Comparison of ENCODE assay signal across 1 cellular context in the genomic region with DNA sequence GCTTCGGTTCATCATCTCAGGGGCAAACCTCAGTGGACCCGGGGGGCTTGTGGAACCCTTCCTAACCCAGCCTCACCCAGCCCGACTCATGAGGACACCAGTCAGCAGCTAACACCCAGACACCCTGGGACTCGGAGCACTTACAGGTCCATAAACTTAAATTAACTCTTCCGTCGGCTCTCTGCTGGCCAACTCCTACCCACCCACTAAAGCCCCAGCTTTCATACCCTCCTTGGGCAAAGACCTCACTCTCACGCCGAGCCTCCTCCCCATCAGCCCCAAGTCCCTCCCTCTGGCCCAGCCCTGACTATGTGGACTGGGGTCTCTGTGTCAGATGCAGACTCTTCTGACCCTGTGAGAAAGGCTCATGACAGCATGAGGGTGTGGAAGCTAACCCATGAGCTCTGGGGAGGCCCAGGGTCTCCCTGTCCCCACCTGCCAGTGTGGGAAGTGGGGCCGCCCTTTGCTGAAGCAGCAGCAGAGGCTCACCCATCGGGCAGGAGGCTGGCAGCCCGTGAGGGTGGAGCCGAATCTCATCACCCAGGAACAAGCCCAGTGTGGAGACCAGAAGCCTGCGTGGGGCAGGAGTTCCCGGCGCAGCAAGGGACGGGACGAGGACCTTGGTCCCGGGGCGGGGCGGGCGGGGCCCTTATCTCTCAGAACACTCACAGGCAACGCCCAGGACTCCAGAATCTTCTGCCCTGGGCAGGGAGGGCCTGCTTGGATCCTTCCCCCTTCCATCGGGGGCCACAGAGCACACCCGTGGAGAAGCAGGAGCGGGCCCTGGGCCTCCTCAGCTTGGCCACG.
TF ChIP-seq lines count a peak whose summit lies in the region.

No MANE protein-coding gene starts in this region.

TF ChIP-seq in K562, 482 proteins besides CTCF, POLR2A, EP300 and RAD21 (continues in another document):
- no peak for TF ChIP-seq MCM3 (IDR thresholded peaks at IDR 0.05)
- no peak for TF ChIP-seq SRF (CRISPR knock-in tag; IDR thresholded peaks at IDR 0.05)
- TF ChIP-seq SMC3 (conservative IDR thresholded peaks at IDR 0.05; ENCODE audit: insufficient read depth, low read depth, low read length) = no peak
- no peak for TF ChIP-seq TOE1 (IDR thresholded peaks at IDR 0.05; ENCODE audit: borderline replicate concordance)
- 0 out of 2 replicates have a peak, but pooled peaks have one; percentile 7 for TF ChIP-seq TOE1 (CRISPR knock-in tag; IDR thresholded peaks at IDR 0.05; ENCODE audit: borderline replicate concordance, low read depth)
- TF ChIP-seq, protein P1, sequence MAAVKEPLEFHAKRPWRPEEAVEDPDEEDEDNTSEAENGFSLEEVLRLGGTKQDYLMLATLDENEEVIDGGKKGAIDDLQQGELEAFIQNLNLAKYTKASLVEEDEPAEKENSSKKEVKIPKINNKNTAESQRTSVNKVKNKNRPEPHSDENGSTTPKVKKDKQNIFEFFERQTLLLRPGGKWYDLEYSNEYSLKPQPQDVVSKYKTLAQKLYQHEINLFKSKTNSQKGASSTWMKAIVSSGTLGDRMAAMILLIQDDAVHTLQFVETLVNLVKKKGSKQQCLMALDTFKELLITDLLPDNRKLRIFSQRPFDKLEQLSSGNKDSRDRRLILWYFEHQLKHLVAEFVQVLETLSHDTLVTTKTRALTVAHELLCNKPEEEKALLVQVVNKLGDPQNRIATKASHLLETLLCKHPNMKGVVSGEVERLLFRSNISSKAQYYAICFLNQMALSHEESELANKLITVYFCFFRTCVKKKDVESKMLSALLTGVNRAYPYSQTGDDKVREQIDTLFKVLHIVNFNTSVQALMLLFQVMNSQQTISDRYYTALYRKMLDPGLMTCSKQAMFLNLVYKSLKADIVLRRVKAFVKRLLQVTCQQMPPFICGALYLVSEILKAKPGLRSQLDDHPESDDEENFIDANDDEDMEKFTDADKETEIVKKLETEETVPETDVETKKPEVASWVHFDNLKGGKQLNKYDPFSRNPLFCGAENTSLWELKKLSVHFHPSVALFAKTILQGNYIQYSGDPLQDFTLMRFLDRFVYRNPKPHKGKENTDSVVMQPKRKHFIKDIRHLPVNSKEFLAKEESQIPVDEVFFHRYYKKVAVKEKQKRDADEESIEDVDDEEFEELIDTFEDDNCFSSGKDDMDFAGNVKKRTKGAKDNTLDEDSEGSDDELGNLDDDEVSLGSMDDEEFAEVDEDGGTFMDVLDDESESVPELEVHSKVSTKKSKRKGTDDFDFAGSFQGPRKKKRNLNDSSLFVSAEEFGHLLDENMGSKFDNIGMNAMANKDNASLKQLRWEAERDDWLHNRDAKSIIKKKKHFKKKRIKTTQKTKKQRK (IDR thresholded peaks at IDR 0.05; ENCODE audit: borderline replicate concordance, low read depth, low read length) = no peak
- no peak for TF ChIP-seq CBX1 (IDR thresholded peaks at IDR 0.05; ENCODE audit: low read depth)
- TF ChIP-seq TBL1XR1 (IDR thresholded peaks at IDR 0.05; ENCODE audit: low read length in 2 of 2) = no peak
- TF ChIP-seq NFIC (IDR thresholded peaks at IDR 0.05) = peak; percentile 14; the same call in 1 of the 2 replicates
- no peak for TF ChIP-seq HEY1 (CRISPR knock-in tag; IDR thresholded peaks at IDR 0.05; ENCODE audit: borderline replicate concordance)
- no peak for TF ChIP-seq MXI1 (IDR thresholded peaks at IDR 0.05; ENCODE audit: low read depth, low read length)
- TF ChIP-seq RBM34 (IDR thresholded peaks at IDR 0.05; ENCODE audit: borderline replicate concordance, insufficient read depth, low read length) = no peak
- no peak for TF ChIP-seq ESRRA (IDR thresholded peaks at IDR 0.05; ENCODE audit: borderline replicate concordance, low read depth)
- TF ChIP-seq PCBP2 (IDR thresholded peaks at IDR 0.05; ENCODE audit: low read depth, low read length, poor library complexity, severe bottlenecking) = no peak
- no peak for TF ChIP-seq ZNF311 (CRISPR knock-in tag; IDR thresholded peaks at IDR 0.05)
- no peak for TF ChIP-seq ZBED1 (IDR thresholded peaks at IDR 0.05)
- no peak for TF ChIP-seq NCOA1 (IDR thresholded peaks at IDR 0.05; ENCODE audit: low read depth)
- TF ChIP-seq, protein P2, sequence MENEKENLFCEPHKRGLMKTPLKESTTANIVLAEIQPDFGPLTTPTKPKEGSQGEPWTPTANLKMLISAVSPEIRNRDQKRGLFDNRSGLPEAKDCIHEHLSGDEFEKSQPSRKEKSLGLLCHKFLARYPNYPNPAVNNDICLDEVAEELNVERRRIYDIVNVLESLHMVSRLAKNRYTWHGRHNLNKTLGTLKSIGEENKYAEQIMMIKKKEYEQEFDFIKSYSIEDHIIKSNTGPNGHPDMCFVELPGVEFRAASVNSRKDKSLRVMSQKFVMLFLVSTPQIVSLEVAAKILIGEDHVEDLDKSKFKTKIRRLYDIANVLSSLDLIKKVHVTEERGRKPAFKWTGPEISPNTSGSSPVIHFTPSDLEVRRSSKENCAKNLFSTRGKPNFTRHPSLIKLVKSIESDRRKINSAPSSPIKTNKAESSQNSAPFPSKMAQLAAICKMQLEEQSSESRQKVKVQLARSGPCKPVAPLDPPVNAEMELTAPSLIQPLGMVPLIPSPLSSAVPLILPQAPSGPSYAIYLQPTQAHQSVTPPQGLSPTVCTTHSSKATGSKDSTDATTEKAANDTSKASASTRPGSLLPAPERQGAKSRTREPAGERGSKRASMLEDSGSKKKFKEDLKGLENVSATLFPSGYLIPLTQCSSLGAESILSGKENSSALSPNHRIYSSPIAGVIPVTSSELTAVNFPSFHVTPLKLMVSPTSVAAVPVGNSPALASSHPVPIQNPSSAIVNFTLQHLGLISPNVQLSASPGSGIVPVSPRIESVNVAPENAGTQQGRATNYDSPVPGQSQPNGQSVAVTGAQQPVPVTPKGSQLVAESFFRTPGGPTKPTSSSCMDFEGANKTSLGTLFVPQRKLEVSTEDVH (IDR thresholded peaks at IDR 0.05; ENCODE audit: low read depth, partially characterized antibody) = no peak
- no peak for TF ChIP-seq NR2F6 (CRISPR knock-in tag; IDR thresholded peaks at IDR 0.05)
- TF ChIP-seq GATAD2A (IDR thresholded peaks at IDR 0.05) = no peak; the same call in 1 of the 2 replicates
- TF ChIP-seq, protein P3, sequence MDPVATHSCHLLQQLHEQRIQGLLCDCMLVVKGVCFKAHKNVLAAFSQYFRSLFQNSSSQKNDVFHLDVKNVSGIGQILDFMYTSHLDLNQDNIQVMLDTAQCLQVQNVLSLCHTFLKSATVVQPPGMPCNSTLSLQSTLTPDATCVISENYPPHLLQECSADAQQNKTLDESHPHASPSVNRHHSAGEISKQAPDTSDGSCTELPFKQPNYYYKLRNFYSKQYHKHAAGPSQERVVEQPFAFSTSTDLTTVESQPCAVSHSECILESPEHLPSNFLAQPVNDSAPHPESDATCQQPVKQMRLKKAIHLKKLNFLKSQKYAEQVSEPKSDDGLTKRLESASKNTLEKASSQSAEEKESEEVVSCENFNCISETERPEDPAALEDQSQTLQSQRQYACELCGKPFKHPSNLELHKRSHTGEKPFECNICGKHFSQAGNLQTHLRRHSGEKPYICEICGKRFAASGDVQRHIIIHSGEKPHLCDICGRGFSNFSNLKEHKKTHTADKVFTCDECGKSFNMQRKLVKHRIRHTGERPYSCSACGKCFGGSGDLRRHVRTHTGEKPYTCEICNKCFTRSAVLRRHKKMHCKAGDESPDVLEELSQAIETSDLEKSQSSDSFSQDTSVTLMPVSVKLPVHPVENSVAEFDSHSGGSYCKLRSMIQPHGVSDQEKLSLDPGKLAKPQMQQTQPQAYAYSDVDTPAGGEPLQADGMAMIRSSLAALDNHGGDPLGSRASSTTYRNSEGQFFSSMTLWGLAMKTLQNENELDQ (CRISPR knock-in tag; IDR thresholded peaks at IDR 0.05; ENCODE audit: borderline replicate concordance) = no peak
- TF ChIP-seq RHOXF2B (CRISPR knock-in tag; conservative IDR thresholded peaks at IDR 0.05) = no peak
- no peak for TF ChIP-seq SMARCE1 (IDR thresholded peaks at IDR 0.05)
- TF ChIP-seq, protein P4, sequence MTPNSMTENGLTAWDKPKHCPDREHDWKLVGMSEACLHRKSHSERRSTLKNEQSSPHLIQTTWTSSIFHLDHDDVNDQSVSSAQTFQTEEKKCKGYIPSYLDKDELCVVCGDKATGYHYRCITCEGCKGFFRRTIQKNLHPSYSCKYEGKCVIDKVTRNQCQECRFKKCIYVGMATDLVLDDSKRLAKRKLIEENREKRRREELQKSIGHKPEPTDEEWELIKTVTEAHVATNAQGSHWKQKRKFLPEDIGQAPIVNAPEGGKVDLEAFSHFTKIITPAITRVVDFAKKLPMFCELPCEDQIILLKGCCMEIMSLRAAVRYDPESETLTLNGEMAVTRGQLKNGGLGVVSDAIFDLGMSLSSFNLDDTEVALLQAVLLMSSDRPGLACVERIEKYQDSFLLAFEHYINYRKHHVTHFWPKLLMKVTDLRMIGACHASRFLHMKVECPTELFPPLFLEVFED (CRISPR knock-in tag; conservative IDR thresholded peaks at IDR 0.05) = no peak
- TF ChIP-seq ARNT (IDR thresholded peaks at IDR 0.05) = no peak
- TF ChIP-seq, protein P5, sequence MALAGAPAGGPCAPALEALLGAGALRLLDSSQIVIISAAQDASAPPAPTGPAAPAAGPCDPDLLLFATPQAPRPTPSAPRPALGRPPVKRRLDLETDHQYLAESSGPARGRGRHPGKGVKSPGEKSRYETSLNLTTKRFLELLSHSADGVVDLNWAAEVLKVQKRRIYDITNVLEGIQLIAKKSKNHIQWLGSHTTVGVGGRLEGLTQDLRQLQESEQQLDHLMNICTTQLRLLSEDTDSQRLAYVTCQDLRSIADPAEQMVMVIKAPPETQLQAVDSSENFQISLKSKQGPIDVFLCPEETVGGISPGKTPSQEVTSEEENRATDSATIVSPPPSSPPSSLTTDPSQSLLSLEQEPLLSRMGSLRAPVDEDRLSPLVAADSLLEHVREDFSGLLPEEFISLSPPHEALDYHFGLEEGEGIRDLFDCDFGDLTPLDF (CRISPR knock-in tag; IDR thresholded peaks at IDR 0.05) = no peak
- TF ChIP-seq, protein P6, sequence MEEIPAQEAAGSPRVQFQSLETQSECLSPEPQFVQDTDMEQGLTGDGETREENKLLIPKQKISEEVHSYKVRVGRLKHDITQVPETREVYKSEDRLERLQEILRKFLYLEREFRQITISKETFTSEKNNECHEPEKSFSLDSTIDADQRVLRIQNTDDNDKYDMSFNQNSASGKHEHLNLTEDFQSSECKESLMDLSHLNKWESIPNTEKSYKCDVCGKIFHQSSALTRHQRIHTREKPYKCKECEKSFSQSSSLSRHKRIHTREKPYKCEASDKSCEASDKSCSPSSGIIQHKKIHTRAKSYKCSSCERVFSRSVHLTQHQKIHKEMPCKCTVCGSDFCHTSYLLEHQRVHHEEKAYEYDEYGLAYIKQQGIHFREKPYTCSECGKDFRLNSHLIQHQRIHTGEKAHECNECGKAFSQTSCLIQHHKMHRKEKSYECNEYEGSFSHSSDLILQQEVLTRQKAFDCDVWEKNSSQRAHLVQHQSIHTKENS (CRISPR knock-in tag; IDR thresholded peaks at IDR 0.05) = no peak
- TF ChIP-seq, protein P7, sequence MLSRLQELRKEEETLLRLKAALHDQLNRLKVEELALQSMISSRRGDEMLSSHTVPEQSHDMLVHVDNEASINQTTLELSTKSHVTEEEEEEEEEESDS (CRISPR knock-in tag; IDR thresholded peaks at IDR 0.05) = no peak
- no peak; the same call in 1 of the 2 replicates for TF ChIP-seq SOX6 (IDR thresholded peaks at IDR 0.05)
- TF ChIP-seq, protein P8, sequence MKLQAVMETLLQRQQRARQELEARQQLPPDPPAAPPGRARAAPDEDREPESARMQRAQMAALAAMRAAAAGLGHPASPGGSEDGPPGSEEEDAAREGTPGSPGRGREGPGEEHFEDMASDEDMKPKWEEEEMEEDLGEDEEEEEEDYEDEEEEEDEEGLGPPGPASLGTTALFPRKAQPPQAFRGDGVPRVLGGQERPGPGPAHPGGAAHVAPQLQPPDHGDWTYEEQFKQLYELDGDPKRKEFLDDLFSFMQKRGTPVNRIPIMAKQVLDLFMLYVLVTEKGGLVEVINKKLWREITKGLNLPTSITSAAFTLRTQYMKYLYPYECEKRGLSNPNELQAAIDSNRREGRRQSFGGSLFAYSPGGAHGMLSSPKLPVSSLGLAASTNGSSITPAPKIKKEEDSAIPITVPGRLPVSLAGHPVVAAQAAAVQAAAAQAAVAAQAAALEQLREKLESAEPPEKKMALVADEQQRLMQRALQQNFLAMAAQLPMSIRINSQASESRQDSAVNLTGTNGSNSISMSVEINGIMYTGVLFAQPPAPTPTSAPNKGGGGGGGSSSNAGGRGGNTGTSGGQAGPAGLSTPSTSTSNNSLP (IDR thresholded peaks at IDR 0.05; ENCODE audit: borderline replicate concordance, low read depth, low read length) = no peak
- no peak for TF ChIP-seq ZNF696 (CRISPR knock-in tag; conservative IDR thresholded peaks at IDR 0.05)
- no peak for TF ChIP-seq ZNF668 (CRISPR knock-in tag; IDR thresholded peaks at IDR 0.05)
- no peak for TF ChIP-seq SIN3B (IDR thresholded peaks at IDR 0.05; ENCODE audit: low read depth)
- TF ChIP-seq DACH1 (IDR thresholded peaks at IDR 0.05; ENCODE audit: partially characterized antibody) = no peak
- no peak for TF ChIP-seq HMG20A (CRISPR knock-in tag; conservative IDR thresholded peaks at IDR 0.05)
- no peak for TF ChIP-seq ZNF384 (IDR thresholded peaks at IDR 0.05; ENCODE audit: low read depth, low read length)
- TF ChIP-seq, protein P9, sequence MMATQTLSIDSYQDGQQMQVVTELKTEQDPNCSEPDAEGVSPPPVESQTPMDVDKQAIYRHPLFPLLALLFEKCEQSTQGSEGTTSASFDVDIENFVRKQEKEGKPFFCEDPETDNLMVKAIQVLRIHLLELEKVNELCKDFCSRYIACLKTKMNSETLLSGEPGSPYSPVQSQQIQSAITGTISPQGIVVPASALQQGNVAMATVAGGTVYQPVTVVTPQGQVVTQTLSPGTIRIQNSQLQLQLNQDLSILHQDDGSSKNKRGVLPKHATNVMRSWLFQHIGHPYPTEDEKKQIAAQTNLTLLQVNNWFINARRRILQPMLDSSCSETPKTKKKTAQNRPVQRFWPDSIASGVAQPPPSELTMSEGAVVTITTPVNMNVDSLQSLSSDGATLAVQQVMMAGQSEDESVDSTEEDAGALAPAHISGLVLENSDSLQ (IDR thresholded peaks at IDR 0.05) = no peak
- no peak for TF ChIP-seq ZNF507 (tag; conservative IDR thresholded peaks at IDR 0.05)
- TF ChIP-seq, protein P10, sequence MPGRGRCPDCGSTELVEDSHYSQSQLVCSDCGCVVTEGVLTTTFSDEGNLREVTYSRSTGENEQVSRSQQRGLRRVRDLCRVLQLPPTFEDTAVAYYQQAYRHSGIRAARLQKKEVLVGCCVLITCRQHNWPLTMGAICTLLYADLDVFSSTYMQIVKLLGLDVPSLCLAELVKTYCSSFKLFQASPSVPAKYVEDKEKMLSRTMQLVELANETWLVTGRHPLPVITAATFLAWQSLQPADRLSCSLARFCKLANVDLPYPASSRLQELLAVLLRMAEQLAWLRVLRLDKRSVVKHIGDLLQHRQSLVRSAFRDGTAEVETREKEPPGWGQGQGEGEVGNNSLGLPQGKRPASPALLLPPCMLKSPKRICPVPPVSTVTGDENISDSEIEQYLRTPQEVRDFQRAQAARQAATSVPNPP (IDR thresholded peaks at IDR 0.05; ENCODE audit: borderline replicate concordance, insufficient read depth, insufficient read length) = no peak
- TF ChIP-seq PYGO2 (tag; IDR thresholded peaks at IDR 0.05) = no peak
- TF ChIP-seq RBM25 (IDR thresholded peaks at IDR 0.05; ENCODE audit: low read depth, low read length, severe bottlenecking) = no peak
- TF ChIP-seq, protein P11, sequence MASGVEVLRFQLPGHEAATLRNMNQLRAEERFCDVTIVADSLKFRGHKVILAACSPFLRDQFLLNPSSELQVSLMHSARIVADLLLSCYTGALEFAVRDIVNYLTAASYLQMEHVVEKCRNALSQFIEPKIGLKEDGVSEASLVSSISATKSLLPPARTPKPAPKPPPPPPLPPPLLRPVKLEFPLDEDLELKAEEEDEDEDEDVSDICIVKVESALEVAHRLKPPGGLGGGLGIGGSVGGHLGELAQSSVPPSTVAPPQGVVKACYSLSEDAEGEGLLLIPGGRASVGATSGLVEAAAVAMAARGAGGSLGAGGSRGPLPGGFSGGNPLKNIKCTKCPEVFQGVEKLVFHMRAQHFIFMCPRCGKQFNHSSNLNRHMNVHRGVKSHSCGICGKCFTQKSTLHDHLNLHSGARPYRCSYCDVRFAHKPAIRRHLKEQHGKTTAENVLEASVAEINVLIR (CRISPR knock-in tag; IDR thresholded peaks at IDR 0.05) = no peak
- TF ChIP-seq TRIM28 (IDR thresholded peaks at IDR 0.05) = 0 out of 2 replicates have a peak, but pooled peaks have one; percentile 33
